10 cellular contexts compared by ENCODE assay signal in the genomic region with DNA sequence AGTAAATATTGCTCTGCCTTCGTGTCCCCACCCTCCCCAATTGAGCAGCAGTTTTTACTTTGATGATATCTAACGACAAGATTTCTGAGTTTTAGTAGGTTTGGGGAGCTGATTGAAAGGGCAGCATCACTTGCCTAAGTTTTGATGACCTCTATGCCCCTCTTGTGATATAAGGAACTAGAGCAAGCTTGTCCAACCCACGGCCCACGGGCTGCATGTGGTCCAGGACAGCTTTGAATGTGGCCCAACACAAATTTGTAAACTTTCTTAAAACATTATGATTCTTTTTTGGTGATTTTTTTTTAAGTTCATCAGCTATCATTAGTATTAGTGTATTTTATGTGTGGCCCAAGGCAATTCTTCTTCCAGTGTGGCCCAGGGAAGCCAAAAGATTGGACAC. TPM values are rescaled to one million over a fixed set of nuclear protein-coding genes. Genes with fewer than 3 reads are reported as not detected.
A peak's percentile ranks its signal among the peaks of the same experiment; 100 is the strongest.
DNase-seq lines count a peak whose midpoint lies in the region; ATAC-seq and TF ChIP-seq lines count a peak whose summit lies in the region.
"Had no signal": no experiment of that assay in that cellular context is flagged by ENCODE, and none has a peak within 500 bp of the region (broad histone marks: within the 10 kb centered on the region; RNA-seq: fewer than 3 reads in every experiment).

No MANE protein-coding gene starts in this region.

- POLR2A ChIA-PET in BJ (lab: Charles Lee), result no interaction called here
- POLR2A ChIA-PET in naive thymus-derived CD4-positive, alpha-beta T cell (lab: Charles Lee), result interaction anchor here (0.7 to 3.1 kb wide), 8 partner anchors 20 to 80 kb away, joined by 3 to 13 read pairs (median 7); a partner anchor contains a TSS

- TF ChIP-seq CTCF in BJ (IDR thresholded peaks at IDR 0.05; ENCODE audit: insufficient read depth, low read depth, low read length), result no peak

- H3K4me3 Mint-ChIP-seq in central memory CD8-positive, alpha-beta T cell, result peak overlapping the region; percentile 99
- H3K4me3 Mint-ChIP-seq in naive thymus-derived CD4-positive, alpha-beta T cell, result peak overlapping the region; percentile 87 to 98 (median 92)

- intact Hi-C loops in naive thymus-derived CD4-positive, alpha-beta T cell (cut with micrococcal nuclease), result loop anchor here in 1 of 2 donors (5.0 to 10.0 kb wide), 2 partner anchors 267 to 1646 kb away; a partner anchor contains a TSS

- no peak for ATAC-seq in central memory CD8-positive, alpha-beta T cell (replicated peaks; ENCODE audit: extremely low read depth, poor library complexity, severe bottlenecking)
- ATAC-seq in naive thymus-derived CD4-positive, alpha-beta T cell, result no peak
- no peak for ATAC-seq in GM19397 (IDR thresholded peaks at IDR 0.05; ENCODE audit: unreplicated experiment)

- peaks cover 58% of the 10 kb centered on the region for H3K4me1 Mint-ChIP-seq in central memory CD8-positive, alpha-beta T cell
- peaks cover 35 to 71% (median 54%) of the 10 kb centered on the region in 7 donors for H3K4me1 Mint-ChIP-seq in naive thymus-derived CD4-positive, alpha-beta T cell

- H3K4me1 ChIP-seq in naive thymus-derived CD4-positive, alpha-beta T cell (ENCODE audit: control insufficient read depth in 2 of 2, insufficient read depth in 2 of 2, low read length in 2 of 2), result peaks cover 16 to 27% of the 10 kb centered on the region in 2 donors

- H3K36me3 ChIP-seq in BJ (ENCODE audit: control insufficient read depth, insufficient read depth, low read length), result no peaks in the 10 kb centered on the region
- no peaks in the 10 kb centered on the region for H3K36me3 ChIP-seq in naive thymus-derived CD4-positive, alpha-beta T cell (ENCODE audit: control insufficient read depth in 2 of 3, insufficient read depth in 3 of 3, low read length in 3 of 3)

- H3K27me3 ChIP-seq in BJ (ENCODE audit: control insufficient read depth, insufficient read depth, low read length), result no peaks in the 10 kb centered on the region
- H3K27me3 ChIP-seq in naive thymus-derived CD4-positive, alpha-beta T cell (ENCODE audit: control insufficient read depth in 2 of 2, insufficient read depth in 2 of 2, low read length in 2 of 2), result no peaks in the 10 kb centered on the region

- H3K9me3 Mint-ChIP-seq in central memory CD8-positive, alpha-beta T cell, result no peaks in the 10 kb centered on the region
- H3K9me3 Mint-ChIP-seq in naive thymus-derived CD4-positive, alpha-beta T cell, result no peaks in the 10 kb centered on the region

- CTCF ChIA-PET in BJ (lab: Yijun Ruan, JAX), result interaction anchor here (0.9 to 1.7 kb wide), 3 partner anchors 10 to 242 kb away, joined by 3 to 4 read pairs (median 3); no protein-coding TSS in a partner anchor
- CTCF ChIA-PET in naive thymus-derived CD4-positive, alpha-beta T cell (lab: Charles Lee), result interaction anchor here (1.0 to 2.2 kb wide), 3 partner anchors 17 to 73 kb away, joined by 3 to 6 read pairs (median 3); no protein-coding TSS in a partner anchor

- H3K27me3 Mint-ChIP-seq in central memory CD8-positive, alpha-beta T cell, result no peaks in the 10 kb centered on the region
- H3K27me3 Mint-ChIP-seq in naive thymus-derived CD4-positive, alpha-beta T cell, result no peaks in the 10 kb centered on the region

- peak overlapping the region; percentile 83 for H3K27ac ChIP-seq in naive thymus-derived CD4-positive, alpha-beta T cell (ENCODE audit: low read depth, low read length)

- DNase-seq in BJ (ENCODE audit: low read depth), result no peak
- DNase-seq in Jurkat, Clone E6-1 (ENCODE audit: low read depth, low spot score), result no peak
- no peak for DNase-seq in central memory CD8-positive, alpha-beta T cell (ENCODE audit: low spot score in 2 of 2)
- no peak for DNase-seq in naive thymus-derived CD4-positive, alpha-beta T cell
- no peak for DNase-seq in NCI-H2227 (lab: John Stamatoyannopoulos, UW; ENCODE audit: unreplicated experiment)
- DNase-seq in HUDEP-2 (lab: John Stamatoyannopoulos, UW; ENCODE audit: unreplicated experiment in 76 of 76), result no peak
- DNase-seq in NOMO-1 treated with dmso at 0.1 percent for 144 hours (lab: John Stamatoyannopoulos, UW; ENCODE audit: unreplicated experiment), result no peak
- DNase-seq: Right ventricle myocardium superior; stimulated activated CD4-positive, alpha-beta T cell treated with anti-CD3 and anti-CD28 coated beads, Interleukin-4, amount 100 ng/mL, for 1 hour had no signal

- H3K36me3 Mint-ChIP-seq in central memory CD8-positive, alpha-beta T cell (ENCODE audit: insufficient read depth), result peaks cover 19% of the 10 kb centered on the region
- H3K36me3 Mint-ChIP-seq in naive thymus-derived CD4-positive, alpha-beta T cell, result peaks cover 0 to 20% (median 10%) of the 10 kb centered on the region in 5 donors

- H3K9me3 ChIP-seq in naive thymus-derived CD4-positive, alpha-beta T cell (ENCODE audit: control insufficient read depth in 2 of 3, low read length in 3 of 3), result no peaks in the 10 kb centered on the region

- peak overlapping the region; percentile 50 for H3K27ac Mint-ChIP-seq in central memory CD8-positive, alpha-beta T cell (ENCODE audit: low read depth)
- H3K27ac Mint-ChIP-seq in naive thymus-derived CD4-positive, alpha-beta T cell, result peak overlapping the region in 6 of 9 donors; percentile 50 to 94 (median 80)

- peak overlapping the region; percentile 73 for H3K4me3 ChIP-seq in BJ (ENCODE audit: low read depth, low read length)
- H3K4me3 ChIP-seq in Jurkat, Clone E6-1 (ENCODE audit: low read length), result peak overlapping the region; percentile 61; the same call in 1 of the 2 replicates
- H3K4me3 ChIP-seq in naive thymus-derived CD4-positive, alpha-beta T cell (ENCODE audit: low read length), result peak overlapping the region; percentile 67

RNA-seq across cellular contexts. Expression of a gene that starts 1.6 kb away (rescaled TPM):
- 23.6 and 57.5 TPM in 2 replicates for polyA plus RNA-seq in BJ (2011; rRNA removed)
- 23.8 and 24.4 TPM in 2 replicates for polyA minus RNA-seq in BJ (2011; rRNA and poly(A)+ RNA removed)
- 74.0 TPM for polyA plus RNA-seq in Jurkat, Clone E6-1 (2012; ENCODE audit: insufficient read depth, insufficient read length)
- 10 to 100 TPM; 28.1 to 42.0 (median 39.8) TPM for total RNA-seq in naive thymus-derived CD4-positive, alpha-beta T cell
- 10 to 100 TPM; 29.6 to 44.8 TPM for polyA plus RNA-seq in naive thymus-derived CD4-positive, alpha-beta T cell

RNA-seq across cellular contexts. Expression of a gene that starts 28.3 kb away (rescaled TPM):
- 13.2 and 17.9 TPM in 2 replicates for polyA plus RNA-seq in BJ (2011; rRNA removed)
- 8.2 and 11.2 TPM in 2 replicates for polyA minus RNA-seq in BJ (2011; rRNA and poly(A)+ RNA removed)
- 33.5 TPM for polyA plus RNA-seq in Jurkat, Clone E6-1 (2012; ENCODE audit: insufficient read depth, insufficient read length)
- 10 to 100 TPM; 23.9 to 48.6 (median 44.7) TPM for total RNA-seq in naive thymus-derived CD4-positive, alpha-beta T cell
- polyA plus RNA-seq in naive thymus-derived CD4-positive, alpha-beta T cell, result 10 to 100 TPM; 16.1 to 17.7 TPM
